14 cellular contexts compared by ENCODE assay signal in the genomic region with DNA sequence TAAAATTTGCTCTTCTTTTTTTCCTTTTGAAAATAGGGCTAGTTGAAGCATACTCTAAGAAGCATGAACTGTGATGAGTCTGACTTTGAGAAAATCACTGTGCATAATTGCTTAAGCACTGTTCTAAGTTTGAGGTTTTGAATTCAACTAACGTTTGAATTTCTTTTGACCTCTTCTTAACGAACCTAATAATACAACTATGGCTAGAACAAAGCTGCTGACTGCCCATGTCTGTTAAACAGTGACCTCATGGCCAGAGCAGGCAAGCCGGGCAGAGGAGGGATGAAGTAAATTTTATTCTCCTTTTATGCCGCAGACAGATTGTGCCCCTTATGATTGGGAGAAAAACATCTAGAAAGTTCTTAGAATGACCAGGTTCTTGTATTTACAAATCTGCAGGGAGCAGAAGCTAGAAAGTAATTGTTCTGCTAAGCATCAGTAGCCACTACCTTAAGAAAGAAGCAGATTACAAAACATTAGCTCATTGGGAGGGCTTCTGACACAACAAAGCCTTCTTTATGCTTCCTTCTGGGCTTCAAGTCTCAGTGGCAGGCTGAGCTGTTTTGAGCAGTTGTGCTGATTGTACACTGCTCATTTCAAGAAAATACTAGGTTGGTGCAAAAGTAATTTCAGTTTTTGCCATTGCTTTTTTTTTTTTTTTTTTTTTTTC.
DNase-seq lines count a peak whose midpoint lies in the region; ATAC-seq and TF ChIP-seq lines count a peak whose summit lies in the region.
"Had no signal": no experiment of that assay in that cellular context is flagged by ENCODE, and none has a peak within 500 bp of the region (broad histone marks: within the 10 kb centered on the region; RNA-seq: fewer than 3 reads in every experiment).

No MANE protein-coding gene starts in this region.

- WGBS in heart left ventricle, 4 donors: 61 to 74% (median 68%) methylated on average over 4 of the region's 4 CpGs

- no peak overlapping the region for H3K4me3 ChIP-seq in heart left ventricle
- H3K4me3 ChIP-seq: Peyer's patch had no signal

- TF ChIP-seq POLR2A in heart left ventricle (IDR thresholded peaks at IDR 0.05): no peak

- H3K27ac ChIP-seq in heart left ventricle: peak overlapping the region in 7 of 12 donors; percentile 8 to 57 (median 36)
- H3K27ac ChIP-seq: Peyer's patch had no signal

- intact Hi-C loops in heart left ventricle (cut with DNase I): loop anchor here in 9 of 10 donors (10.0 kb wide), 6 partner anchors 104 to 814 kb away; no protein-coding TSS in a partner anchor

- H3K9me3 ChIP-seq in heart left ventricle: no peaks in the 10 kb centered on the region
- H3K9me3 ChIP-seq: Peyer's patch had no signal

- H3K36me3 ChIP-seq in heart left ventricle: peaks cover 0 to 6% (median 0%) of the 10 kb centered on the region in 9 donors
- H3K36me3 ChIP-seq: Peyer's patch had no signal

- DNase-seq in HT1080 (ENCODE audit: low read depth) (peak; percentile 60), amniotic epithelial cell (ENCODE audit: low read depth) (peak; percentile 72), heart left ventricle (peak in 1 of 5 donors; percentile 36), retina (peak; percentile 54), GM13976 (ENCODE audit: low spot score) (no peak)
- DNase-seq: activated CD8-positive, alpha-beta memory T cell treated with anti-CD3 and anti-CD28 coated beads, Interleukin-2, amount 50 U/mL, for 48 hours; erythroblast; H7; kidney; Peyer's patch; stimulated activated naive CD4-positive, alpha-beta T cell treated with Interleukin-2 at 50 U/mL for 16 hours had no signal

- no peak for TF ChIP-seq CTCF in heart left ventricle (IDR thresholded peaks at IDR 0.05)
- TF ChIP-seq CTCF in GM13976 (IDR thresholded peaks at IDR 0.05; ENCODE audit: borderline replicate concordance, control extremely low read depth, extremely low read depth, insufficient read depth, missing control alignments): no peak

- H3K4me1 ChIP-seq in heart left ventricle: peaks cover 0 to 14% (median 0%) of the 10 kb centered on the region in 12 donors
- H3K4me1 ChIP-seq: Peyer's patch had no signal

- ATAC-seq in heart left ventricle: peak; percentile 52 to 79 (median 72)
- ATAC-seq in GM21381 (IDR thresholded peaks at IDR 0.05; ENCODE audit: unreplicated experiment): no peak
- no peak for ATAC-seq in HG02884 (IDR thresholded peaks at IDR 0.05; ENCODE audit: unreplicated experiment)
- no peak for ATAC-seq in HG03175 (IDR thresholded peaks at IDR 0.05; ENCODE audit: unreplicated experiment)

- in situ Hi-C loops in GM13976 (cut with MboI; ENCODE audit: low sequenced_read_pairs, unreplicated experiment): loop anchor here (10.0 to 25.0 kb wide), 3 partner anchors 344 to 816 kb away; no protein-coding TSS in a partner anchor

- no peaks in the 10 kb centered on the region for H3K27me3 ChIP-seq in heart left ventricle
- H3K27me3 ChIP-seq: Peyer's patch had no signal

Comparison
In these comparisons a context has a peak if more than half of its experiments do, and no peak if none do; other contexts are left out.
1. ATAC-seq: peak in heart left ventricle (4 of 4); none in GM21381 (single experiment), HG02884 (single experiment) and HG03175 (single experiment).